8 cellular contexts compared by ENCODE assay signal in the genomic region with DNA sequence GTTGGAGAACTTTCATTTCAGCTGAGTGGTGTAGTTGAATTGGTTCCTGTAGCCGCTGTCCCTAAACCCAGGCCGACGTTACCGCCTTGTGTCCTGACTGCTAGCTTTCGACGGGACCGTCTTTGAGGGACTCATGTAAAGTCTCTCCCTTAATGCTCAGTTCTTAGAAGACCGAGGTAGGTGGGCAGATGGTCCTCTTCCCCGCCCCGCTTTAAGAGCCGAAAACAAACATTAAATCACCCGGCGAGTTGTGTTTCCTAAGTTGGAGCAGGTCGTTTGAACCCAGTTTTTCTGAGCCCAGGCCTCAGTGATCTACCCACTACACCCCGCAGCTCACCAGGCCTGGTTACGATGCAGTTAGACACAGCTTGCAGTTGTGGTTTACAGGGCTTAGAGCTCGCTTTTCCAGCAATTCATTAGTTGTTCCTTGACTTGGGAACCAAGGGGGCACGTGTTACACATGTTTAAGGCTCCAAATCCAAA. TPM values are rescaled to one million over a fixed set of nuclear protein-coding genes. Genes with fewer than 3 reads are reported as not detected.
A peak's percentile ranks its signal among the peaks of the same experiment; 100 is the strongest.
DNase-seq lines count a peak whose midpoint lies in the region; ATAC-seq and TF ChIP-seq lines count a peak whose summit lies in the region.

No MANE protein-coding gene starts in this region.

- peaks cover 0 to 11% (median 8%) of the 10 kb centered on the region in 4 donors for H3K4me1 ChIP-seq in liver (ENCODE audit: control insufficient read depth in 4 of 4, insufficient read depth in 4 of 4, low read length in 3 of 4)
- H3K4me1 ChIP-seq in subcutaneous abdominal adipose tissue (ENCODE audit: control insufficient read depth in 5 of 5, insufficient read depth in 5 of 5, low read length in 5 of 5), result peaks cover 0 to 22% (median 20%) of the 10 kb centered on the region in 5 donors

- TF ChIP-seq RAD21 in liver (IDR thresholded peaks at IDR 0.05), result no peak

- ATAC-seq in GM19372 (IDR thresholded peaks at IDR 0.05; ENCODE audit: low read depth, unreplicated experiment), result peak; percentile 17
- ATAC-seq in HG03439 (IDR thresholded peaks at IDR 0.05; ENCODE audit: unreplicated experiment), result peak; percentile 30

- H3K36me3 ChIP-seq in liver (ENCODE audit: control insufficient read depth in 4 of 4, insufficient read depth in 3 of 4, low read depth in 1 of 4, low read length in 3 of 4), result no peaks in the 10 kb centered on the region
- H3K36me3 ChIP-seq in subcutaneous abdominal adipose tissue (ENCODE audit: control insufficient read depth in 5 of 5, insufficient read depth in 5 of 5, low read length in 5 of 5), result no peaks in the 10 kb centered on the region

- H3K4me3 ChIP-seq in liver (ENCODE audit: low read depth in 1 of 3, low read length in 3 of 3) (peak overlapping the region; percentile 84 to 94 (median 86)), subcutaneous abdominal adipose tissue (ENCODE audit: low read depth in 1 of 5, low read length in 5 of 5) (peak overlapping the region; percentile 83 to 97 (median 86))

- peak overlapping the region; percentile 85 to 95 for H3K9ac ChIP-seq in liver (ENCODE audit: low read depth in 1 of 2, low read length in 2 of 2)
- peak overlapping the region; percentile 75 to 96 (median 87) for H3K9ac ChIP-seq in subcutaneous abdominal adipose tissue (ENCODE audit: low read length in 5 of 5)

- H3K27ac ChIP-seq in liver (ENCODE audit: low read depth in 1 of 2, low read length in 2 of 2) (peak overlapping the region; percentile 64 to 78), subcutaneous abdominal adipose tissue (ENCODE audit: low read depth, low read length) (peak overlapping the region; percentile 71)

- H3K9me3 ChIP-seq in liver (ENCODE audit: control insufficient read depth in 4 of 4, low read length in 3 of 4), result no peaks in the 10 kb centered on the region
- no peaks in the 10 kb centered on the region for H3K9me3 ChIP-seq in subcutaneous abdominal adipose tissue (ENCODE audit: control insufficient read depth in 5 of 5, low read length in 5 of 5)

- no peaks in the 10 kb centered on the region for H3K27me3 ChIP-seq in liver (ENCODE audit: control insufficient read depth in 4 of 4, insufficient read depth in 4 of 4, low read length in 3 of 4)
- H3K27me3 ChIP-seq in subcutaneous abdominal adipose tissue (ENCODE audit: control insufficient read depth in 5 of 5, insufficient read depth in 4 of 5, low read length in 5 of 5), result no peaks in the 10 kb centered on the region

- DNase-seq in DMS53 (lab: John Stamatoyannopoulos, UW), result peak; percentile 70
- DNase-seq in SW480 (ENCODE audit: low spot score), result peak; percentile 9
- peak; percentile 1 for DNase-seq in cerebellum (ENCODE audit: low spot score)
- no peak for DNase-seq in effector CD4-positive, alpha-beta T cell

- 4% methylated on average over 18 of the region's 18 CpGs for WGBS in liver

- TF ChIP-seq CTCF in liver (IDR thresholded peaks at IDR 0.05; ENCODE audit: low read depth, low read length, missing input control), result no peak

TF ChIP-seq in liver, 16 proteins besides CTCF, POLR2A, EP300 and RAD21:
- TF ChIP-seq SP1 (IDR thresholded peaks at IDR 0.05), result no peak
- no peak for TF ChIP-seq JUND (IDR thresholded peaks at IDR 0.05)
- TF ChIP-seq NR2F2 (IDR thresholded peaks at IDR 0.05), result no peak
- TF ChIP-seq EGR1 (IDR thresholded peaks at IDR 0.05; ENCODE audit: low read depth in 2 of 2), result no peak

RNA-seq across cellular contexts. Expression of a gene that starts 0.7 kb away (rescaled TPM):
- total RNA-seq in cerebellum (22.2 TPM), liver (10 to 100 TPM in 1 of 2 donors, 1 to 10 TPM in 1; 5.4 to 28.9 TPM)
- polyA plus RNA-seq in liver, result 1 to 10 TPM; 2.4 TPM
